ENCODE assay signal across 1 cellular context in the genomic region with DNA sequence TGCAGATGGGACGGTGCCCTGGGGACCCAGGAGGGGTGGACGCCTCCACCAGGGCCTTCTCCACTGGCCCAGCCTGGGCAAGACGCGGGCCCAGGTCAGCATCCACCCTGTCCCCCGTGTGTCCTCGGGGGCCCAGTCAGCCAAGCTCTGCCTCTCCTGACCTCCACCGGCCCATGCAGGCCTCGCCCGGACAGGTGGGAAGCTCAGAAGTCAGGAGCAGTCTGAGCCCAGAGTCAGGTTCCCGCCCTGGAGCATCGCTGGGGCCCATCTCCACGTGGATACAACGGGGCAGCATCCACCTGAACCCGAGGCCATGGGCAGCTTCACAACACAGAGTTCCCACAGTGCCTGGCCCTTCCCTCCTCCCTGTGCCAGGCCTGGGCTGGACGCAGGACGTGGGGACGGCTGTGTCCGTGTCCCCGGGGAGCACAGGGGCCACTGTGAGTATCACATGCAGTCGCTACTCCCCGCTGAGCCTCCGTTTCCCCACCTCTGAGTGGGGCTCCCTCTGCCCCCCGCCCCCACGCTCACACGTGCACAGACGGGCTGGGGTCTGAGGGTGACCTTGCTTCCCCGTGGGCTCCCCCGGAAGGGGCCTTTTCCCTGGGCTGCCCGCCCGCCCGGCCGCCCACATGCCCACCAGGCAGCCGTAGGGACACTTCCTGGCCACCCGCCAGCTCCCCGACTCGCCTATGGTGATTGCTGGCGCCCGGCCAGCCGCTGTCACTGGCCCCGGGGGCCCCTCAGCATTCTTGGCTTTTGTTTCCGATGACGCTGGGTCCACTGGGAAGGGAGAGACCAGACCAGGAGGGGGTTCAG.
A peak's percentile ranks its signal among the peaks of the same experiment; 100 is the strongest.
TF ChIP-seq lines count a peak whose summit lies in the region.

No MANE protein-coding gene starts in this region.

TF ChIP-seq in HepG2, 621 proteins besides CTCF, POLR2A, EP300 and RAD21 (continued from another document and continues in another):
- TF ChIP-seq, protein P1, sequence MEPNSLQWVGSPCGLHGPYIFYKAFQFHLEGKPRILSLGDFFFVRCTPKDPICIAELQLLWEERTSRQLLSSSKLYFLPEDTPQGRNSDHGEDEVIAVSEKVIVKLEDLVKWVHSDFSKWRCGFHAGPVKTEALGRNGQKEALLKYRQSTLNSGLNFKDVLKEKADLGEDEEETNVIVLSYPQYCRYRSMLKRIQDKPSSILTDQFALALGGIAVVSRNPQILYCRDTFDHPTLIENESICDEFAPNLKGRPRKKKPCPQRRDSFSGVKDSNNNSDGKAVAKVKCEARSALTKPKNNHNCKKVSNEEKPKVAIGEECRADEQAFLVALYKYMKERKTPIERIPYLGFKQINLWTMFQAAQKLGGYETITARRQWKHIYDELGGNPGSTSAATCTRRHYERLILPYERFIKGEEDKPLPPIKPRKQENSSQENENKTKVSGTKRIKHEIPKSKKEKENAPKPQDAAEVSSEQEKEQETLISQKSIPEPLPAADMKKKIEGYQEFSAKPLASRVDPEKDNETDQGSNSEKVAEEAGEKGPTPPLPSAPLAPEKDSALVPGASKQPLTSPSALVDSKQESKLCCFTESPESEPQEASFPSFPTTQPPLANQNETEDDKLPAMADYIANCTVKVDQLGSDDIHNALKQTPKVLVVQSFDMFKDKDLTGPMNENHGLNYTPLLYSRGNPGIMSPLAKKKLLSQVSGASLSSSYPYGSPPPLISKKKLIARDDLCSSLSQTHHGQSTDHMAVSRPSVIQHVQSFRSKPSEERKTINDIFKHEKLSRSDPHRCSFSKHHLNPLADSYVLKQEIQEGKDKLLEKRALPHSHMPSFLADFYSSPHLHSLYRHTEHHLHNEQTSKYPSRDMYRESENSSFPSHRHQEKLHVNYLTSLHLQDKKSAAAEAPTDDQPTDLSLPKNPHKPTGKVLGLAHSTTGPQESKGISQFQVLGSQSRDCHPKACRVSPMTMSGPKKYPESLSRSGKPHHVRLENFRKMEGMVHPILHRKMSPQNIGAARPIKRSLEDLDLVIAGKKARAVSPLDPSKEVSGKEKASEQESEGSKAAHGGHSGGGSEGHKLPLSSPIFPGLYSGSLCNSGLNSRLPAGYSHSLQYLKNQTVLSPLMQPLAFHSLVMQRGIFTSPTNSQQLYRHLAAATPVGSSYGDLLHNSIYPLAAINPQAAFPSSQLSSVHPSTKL (CRISPR knock-in tag; IDR thresholded peaks at IDR 0.05) = peak; percentile 39; the same call in 1 of the 2 replicates
- TF ChIP-seq ZNF724P (CRISPR knock-in tag; IDR thresholded peaks at IDR 0.05; ENCODE audit: borderline replicate concordance) = no peak
- TF ChIP-seq, protein P2, sequence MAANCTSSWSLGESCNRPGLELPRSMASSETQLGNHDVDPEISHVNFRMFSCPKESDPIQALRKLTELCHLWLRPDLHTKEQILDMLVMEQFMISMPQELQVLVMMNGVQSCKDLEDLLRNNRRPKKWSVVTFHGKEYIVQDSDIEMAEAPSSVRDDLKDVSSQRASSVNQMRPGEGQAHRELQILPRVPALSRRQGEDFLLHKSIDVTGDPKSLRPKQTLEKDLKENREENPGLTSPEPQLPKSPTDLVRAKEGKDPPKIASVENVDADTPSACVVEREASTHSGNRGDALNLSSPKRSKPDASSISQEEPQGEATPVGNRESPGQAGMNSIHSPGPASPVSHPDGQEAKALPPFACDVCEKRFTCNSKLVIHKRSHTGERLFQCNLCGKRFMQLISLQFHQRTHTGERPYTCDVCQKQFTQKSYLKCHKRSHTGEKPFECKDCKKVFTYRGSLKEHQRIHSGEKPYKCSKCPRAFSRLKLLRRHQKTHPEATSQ (CRISPR knock-in tag; IDR thresholded peaks at IDR 0.05; ENCODE audit: borderline replicate concordance) = no peak
- TF ChIP-seq, protein P3, sequence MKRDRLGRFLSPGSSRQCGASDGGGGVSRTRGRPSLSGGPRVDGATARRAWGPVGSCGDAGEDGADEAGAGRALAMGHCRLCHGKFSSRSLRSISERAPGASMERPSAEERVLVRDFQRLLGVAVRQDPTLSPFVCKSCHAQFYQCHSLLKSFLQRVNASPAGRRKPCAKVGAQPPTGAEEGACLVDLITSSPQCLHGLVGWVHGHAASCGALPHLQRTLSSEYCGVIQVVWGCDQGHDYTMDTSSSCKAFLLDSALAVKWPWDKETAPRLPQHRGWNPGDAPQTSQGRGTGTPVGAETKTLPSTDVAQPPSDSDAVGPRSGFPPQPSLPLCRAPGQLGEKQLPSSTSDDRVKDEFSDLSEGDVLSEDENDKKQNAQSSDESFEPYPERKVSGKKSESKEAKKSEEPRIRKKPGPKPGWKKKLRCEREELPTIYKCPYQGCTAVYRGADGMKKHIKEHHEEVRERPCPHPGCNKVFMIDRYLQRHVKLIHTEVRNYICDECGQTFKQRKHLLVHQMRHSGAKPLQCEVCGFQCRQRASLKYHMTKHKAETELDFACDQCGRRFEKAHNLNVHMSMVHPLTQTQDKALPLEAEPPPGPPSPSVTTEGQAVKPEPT (CRISPR knock-in tag; IDR thresholded peaks at IDR 0.05; ENCODE audit: low read depth) = no peak
- no peak for TF ChIP-seq NFIB (CRISPR knock-in tag; IDR thresholded peaks at IDR 0.05; ENCODE audit: borderline replicate concordance)
- TF ChIP-seq, protein P4, sequence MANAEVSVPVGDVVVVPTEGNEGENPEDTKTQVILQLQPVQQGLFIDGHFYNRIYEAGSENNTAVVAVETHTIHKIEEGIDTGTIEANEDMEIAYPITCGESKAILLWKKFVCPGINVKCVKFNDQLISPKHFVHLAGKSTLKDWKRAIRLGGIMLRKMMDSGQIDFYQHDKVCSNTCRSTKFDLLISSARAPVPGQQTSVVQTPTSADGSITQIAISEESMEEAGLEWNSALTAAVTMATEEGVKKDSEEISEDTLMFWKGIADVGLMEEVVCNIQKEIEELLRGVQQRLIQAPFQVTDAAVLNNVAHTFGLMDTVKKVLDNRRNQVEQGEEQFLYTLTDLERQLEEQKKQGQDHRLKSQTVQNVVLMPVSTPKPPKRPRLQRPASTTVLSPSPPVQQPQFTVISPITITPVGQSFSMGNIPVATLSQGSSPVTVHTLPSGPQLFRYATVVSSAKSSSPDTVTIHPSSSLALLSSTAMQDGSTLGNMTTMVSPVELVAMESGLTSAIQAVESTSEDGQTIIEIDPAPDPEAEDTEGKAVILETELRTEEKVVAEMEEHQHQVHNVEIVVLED (CRISPR knock-in tag; IDR thresholded peaks at IDR 0.05; ENCODE audit: borderline replicate concordance) = 0 out of 2 replicates have a peak, but pooled peaks have one; percentile 19
- TF ChIP-seq, protein P5, sequence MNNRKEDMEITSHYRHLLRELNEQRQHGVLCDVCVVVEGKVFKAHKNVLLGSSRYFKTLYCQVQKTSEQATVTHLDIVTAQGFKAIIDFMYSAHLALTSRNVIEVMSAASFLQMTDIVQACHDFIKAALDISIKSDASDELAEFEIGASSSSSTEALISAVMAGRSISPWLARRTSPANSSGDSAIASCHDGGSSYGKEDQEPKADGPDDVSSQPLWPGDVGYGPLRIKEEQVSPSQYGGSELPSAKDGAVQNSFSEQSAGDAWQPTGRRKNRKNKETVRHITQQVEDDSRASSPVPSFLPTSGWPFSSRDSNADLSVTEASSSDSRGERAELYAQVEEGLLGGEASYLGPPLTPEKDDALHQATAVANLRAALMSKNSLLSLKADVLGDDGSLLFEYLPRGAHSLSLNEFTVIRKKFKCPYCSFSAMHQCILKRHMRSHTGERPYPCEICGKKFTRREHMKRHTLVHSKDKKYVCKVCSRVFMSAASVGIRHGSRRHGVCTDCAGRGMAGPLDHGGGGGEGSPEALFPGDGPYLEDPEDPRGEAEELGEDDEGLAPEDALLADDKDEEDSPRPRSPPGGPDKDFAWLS (CRISPR knock-in tag; IDR thresholded peaks at IDR 0.05; ENCODE audit: borderline replicate concordance) = no peak
- TF ChIP-seq, protein P6, sequence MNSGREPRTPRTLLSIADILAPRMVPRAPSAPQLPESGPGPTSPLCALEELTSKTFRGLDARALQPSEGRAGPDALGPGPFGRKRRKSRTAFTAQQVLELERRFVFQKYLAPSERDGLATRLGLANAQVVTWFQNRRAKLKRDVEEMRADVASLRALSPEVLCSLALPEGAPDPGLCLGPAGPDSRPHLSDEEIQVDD (CRISPR knock-in tag; IDR thresholded peaks at IDR 0.05; ENCODE audit: borderline replicate concordance) = no peak
- 0 out of 2 replicates have a peak, but pooled peaks have one; percentile 61 for TF ChIP-seq NFIC (IDR thresholded peaks at IDR 0.05; ENCODE audit: low read length)
- 0 out of 2 replicates have a peak, but pooled peaks have one; percentile 34 for TF ChIP-seq FOSL2 (CRISPR knock-in tag; IDR thresholded peaks at IDR 0.05)
- peak; percentile 61 for TF ChIP-seq BCL6 (CRISPR knock-in tag; IDR thresholded peaks at IDR 0.05)
- no peak for TF ChIP-seq ZNF678 (CRISPR knock-in tag; IDR thresholded peaks at IDR 0.05)
- TF ChIP-seq TEAD3 (CRISPR knock-in tag; optimal IDR thresholded peaks at IDR 0.05; ENCODE audit: borderline replicate concordance) = peak; percentile 48
- TF ChIP-seq ZNF713 (CRISPR knock-in tag; IDR thresholded peaks at IDR 0.05) = no peak
- no peak for TF ChIP-seq ZNF598 (CRISPR knock-in tag; IDR thresholded peaks at IDR 0.05; ENCODE audit: borderline replicate concordance)
- TF ChIP-seq, protein P7, sequence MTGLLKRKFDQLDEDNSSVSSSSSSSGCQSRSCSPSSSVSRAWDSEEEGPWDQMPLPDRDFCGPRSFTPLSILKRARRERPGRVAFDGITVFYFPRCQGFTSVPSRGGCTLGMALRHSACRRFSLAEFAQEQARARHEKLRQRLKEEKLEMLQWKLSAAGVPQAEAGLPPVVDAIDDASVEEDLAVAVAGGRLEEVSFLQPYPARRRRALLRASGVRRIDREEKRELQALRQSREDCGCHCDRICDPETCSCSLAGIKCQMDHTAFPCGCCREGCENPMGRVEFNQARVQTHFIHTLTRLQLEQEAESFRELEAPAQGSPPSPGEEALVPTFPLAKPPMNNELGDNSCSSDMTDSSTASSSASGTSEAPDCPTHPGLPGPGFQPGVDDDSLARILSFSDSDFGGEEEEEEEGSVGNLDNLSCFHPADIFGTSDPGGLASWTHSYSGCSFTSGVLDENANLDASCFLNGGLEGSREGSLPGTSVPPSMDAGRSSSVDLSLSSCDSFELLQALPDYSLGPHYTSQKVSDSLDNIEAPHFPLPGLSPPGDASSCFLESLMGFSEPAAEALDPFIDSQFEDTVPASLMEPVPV (CRISPR knock-in tag; IDR thresholded peaks at IDR 0.05) = no peak; the same call in 1 of the 2 replicates
- no peak for TF ChIP-seq ZFP62 (CRISPR knock-in tag; IDR thresholded peaks at IDR 0.05)
- no peak for TF ChIP-seq ZNF790 (CRISPR knock-in tag; IDR thresholded peaks at IDR 0.05; ENCODE audit: borderline replicate concordance)
- no peak for TF ChIP-seq ZC3H13 (CRISPR knock-in tag; IDR thresholded peaks at IDR 0.05)
- TF ChIP-seq, protein P8, sequence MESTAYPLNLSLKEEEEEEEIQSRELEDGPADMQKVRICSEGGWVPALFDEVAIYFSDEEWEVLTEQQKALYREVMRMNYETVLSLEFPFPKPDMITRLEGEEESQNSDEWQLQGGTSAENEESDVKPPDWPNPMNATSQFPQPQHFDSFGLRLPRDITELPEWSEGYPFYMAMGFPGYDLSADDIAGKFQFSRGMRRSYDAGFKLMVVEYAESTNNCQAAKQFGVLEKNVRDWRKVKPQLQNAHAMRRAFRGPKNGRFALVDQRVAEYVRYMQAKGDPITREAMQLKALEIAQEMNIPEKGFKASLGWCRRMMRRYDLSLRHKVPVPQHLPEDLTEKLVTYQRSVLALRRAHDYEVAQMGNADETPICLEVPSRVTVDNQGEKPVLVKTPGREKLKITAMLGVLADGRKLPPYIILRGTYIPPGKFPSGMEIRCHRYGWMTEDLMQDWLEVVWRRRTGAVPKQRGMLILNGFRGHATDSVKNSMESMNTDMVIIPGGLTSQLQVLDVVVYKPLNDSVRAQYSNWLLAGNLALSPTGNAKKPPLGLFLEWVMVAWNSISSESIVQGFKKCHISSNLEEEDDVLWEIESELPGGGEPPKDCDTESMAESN (CRISPR knock-in tag; conservative IDR thresholded peaks at IDR 0.05) = 0 out of 2 replicates have a peak, but pooled peaks have one; percentile 40
- no peak for TF ChIP-seq TOPORS (CRISPR knock-in tag; IDR thresholded peaks at IDR 0.05)
- TF ChIP-seq MED1 (CRISPR knock-in tag; IDR thresholded peaks at IDR 0.05) = peak; percentile 49
- TF ChIP-seq XBP1 (CRISPR knock-in tag; IDR thresholded peaks at IDR 0.05) = no peak
- TF ChIP-seq, protein P9, sequence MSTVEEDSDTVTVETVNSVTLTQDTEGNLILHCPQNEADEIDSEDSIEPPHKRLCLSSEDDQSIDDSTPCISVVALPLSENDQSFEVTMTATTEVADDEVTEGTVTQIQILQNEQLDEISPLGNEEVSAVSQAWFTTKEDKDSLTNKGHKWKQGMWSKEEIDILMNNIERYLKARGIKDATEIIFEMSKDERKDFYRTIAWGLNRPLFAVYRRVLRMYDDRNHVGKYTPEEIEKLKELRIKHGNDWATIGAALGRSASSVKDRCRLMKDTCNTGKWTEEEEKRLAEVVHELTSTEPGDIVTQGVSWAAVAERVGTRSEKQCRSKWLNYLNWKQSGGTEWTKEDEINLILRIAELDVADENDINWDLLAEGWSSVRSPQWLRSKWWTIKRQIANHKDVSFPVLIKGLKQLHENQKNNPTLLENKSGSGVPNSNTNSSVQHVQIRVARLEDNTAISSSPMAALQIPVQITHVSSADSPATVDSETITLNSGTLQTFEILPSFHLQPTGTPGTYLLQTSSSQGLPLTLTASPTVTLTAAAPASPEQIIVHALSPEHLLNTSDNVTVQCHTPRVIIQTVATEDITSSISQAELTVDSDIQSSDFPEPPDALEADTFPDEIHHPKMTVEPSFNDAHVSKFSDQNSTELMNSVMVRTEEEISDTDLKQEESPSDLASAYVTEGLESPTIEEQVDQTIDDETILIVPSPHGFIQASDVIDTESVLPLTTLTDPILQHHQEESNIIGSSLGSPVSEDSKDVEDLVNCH (CRISPR knock-in tag; IDR thresholded peaks at IDR 0.05) = no peak
- TF ChIP-seq TP53 (CRISPR knock-in tag; conservative IDR thresholded peaks at IDR 0.05) = no peak
- no peak for TF ChIP-seq TEAD2 (CRISPR knock-in tag; IDR thresholded peaks at IDR 0.05)
